In genomic region chr22:30253205-30253852, GRCh38 we compare ENCODE assay signal across 11 cellular contexts. TPM values are rescaled to one million over a fixed set of nuclear protein-coding genes. Genes with fewer than 3 reads are reported as not detected.
DNase-seq lines count a peak whose midpoint lies in the region; ATAC-seq and TF ChIP-seq lines count a peak whose summit lies in the region.
"Had no signal": no experiment of that assay in that cellular context is flagged by ENCODE, and none has a peak within 500 bp of the region (broad histone marks: within the 10 kb centered on the region; RNA-seq: fewer than 3 reads in every experiment).

No MANE protein-coding gene starts in this region.

- H3K36me3 ChIP-seq in prostate gland = no peaks in the 10 kb centered on the region

- intact Hi-C loops in prostate gland (cut with DNase I) = no loop called here

- in situ Hi-C loops in GM13976 (cut with MboI; ENCODE audit: low sequenced_read_pairs, unreplicated experiment) = no loop called here

- H3K4me3 ChIP-seq in fibroblast of mammary gland (ENCODE audit: control insufficient read depth, low read depth, low read length) (no peak overlapping the region), prostate gland (no peak overlapping the region)

- TF ChIP-seq CTCF in GM13976 (IDR thresholded peaks at IDR 0.05; ENCODE audit: borderline replicate concordance, control extremely low read depth, extremely low read depth, insufficient read depth, missing control alignments) = no peak
- TF ChIP-seq CTCF in fibroblast of mammary gland (conservative IDR thresholded peaks at IDR 0.05; ENCODE audit: control insufficient read depth, insufficient read depth, low read depth, low read length) = no peak
- no peak for TF ChIP-seq CTCF in prostate gland (IDR thresholded peaks at IDR 0.05)

- WGBS in prostate gland = 25% methylated on average over 20 of the region's 22 CpGs

- H3K4me1 ChIP-seq in prostate gland (replicated peaks) = peaks cover 3% of the 10 kb centered on the region

- ATAC-seq in GM21515 (IDR thresholded peaks at IDR 0.05; ENCODE audit: unreplicated experiment) = no peak
- ATAC-seq in GM21423 (IDR thresholded peaks at IDR 0.05; ENCODE audit: unreplicated experiment) = no peak
- ATAC-seq: activated naive CD4-positive, alpha-beta T cell treated with anti-CD3 and anti-CD28 coated beads, Interleukin-2, amount 50 U/mL, for 72 hours had no signal

- DNase-seq in GM13976 (ENCODE audit: low spot score) (peak; percentile 67), NCI-H774 (lab: John Stamatoyannopoulos, UW) (peak; percentile 61), fibroblast of mammary gland (ENCODE audit: low read depth) (peak; percentile 47), prostate gland (ENCODE audit: low spot score) (no peak)
- DNase-seq in activated CD8-positive, alpha-beta memory T cell treated with anti-CD3 and anti-CD28 coated beads, Interleukin-2, amount 50 U/mL, for 4 hours = no peak
- DNase-seq in effector CD4-positive, alpha-beta T cell = no peak
- DNase-seq: naive B cell had no signal

- H3K9me3 ChIP-seq in prostate gland = no peaks in the 10 kb centered on the region

- peak overlapping the region; percentile 0 to 36 for H3K27ac ChIP-seq in prostate gland
- H3K27ac ChIP-seq: KMS-11 had no signal

- TF ChIP-seq POLR2A in prostate gland (IDR thresholded peaks at IDR 0.05) = no peak

- no peaks in the 10 kb centered on the region for H3K27me3 ChIP-seq in prostate gland (replicated peaks; ENCODE audit: insufficient read depth)

RNA-seq across cellular contexts. Expression of gene LIF, which starts 6.8 kb away (rescaled TPM):
- total RNA-seq in prostate gland = under 1 TPM; 0.40 to 0.59 TPM

RNA-seq across cellular contexts. Expression of gene OSM, which starts 13.3 kb away (rescaled TPM):
- 1 to 10 TPM in 1 of 2 donors, not detected in 1; 2.5 TPM for total RNA-seq in prostate gland

RNA-seq across cellular contexts. Expression of gene CASTOR1, which starts 36.0 kb away (rescaled TPM):
- 10 to 100 TPM; 27.2 to 33.2 TPM for total RNA-seq in prostate gland

Comparison
In these comparisons a context has a peak if more than half of its experiments do, and no peak if none do; other contexts are left out.
1. DNase-seq: peak in GM13976 (single experiment), NCI-H774 (single experiment) and fibroblast of mammary gland (single experiment); none in prostate gland (single experiment), activated CD8-positive, alpha-beta memory T cell treated with anti-CD3 and anti-CD28 coated beads, Interleukin-2, amount 50 U/mL, for 4 hours (single experiment) and effector CD4-positive, alpha-beta T cell (single experiment).